ENCODE assay signal across 15 cellular contexts in the genomic region with DNA sequence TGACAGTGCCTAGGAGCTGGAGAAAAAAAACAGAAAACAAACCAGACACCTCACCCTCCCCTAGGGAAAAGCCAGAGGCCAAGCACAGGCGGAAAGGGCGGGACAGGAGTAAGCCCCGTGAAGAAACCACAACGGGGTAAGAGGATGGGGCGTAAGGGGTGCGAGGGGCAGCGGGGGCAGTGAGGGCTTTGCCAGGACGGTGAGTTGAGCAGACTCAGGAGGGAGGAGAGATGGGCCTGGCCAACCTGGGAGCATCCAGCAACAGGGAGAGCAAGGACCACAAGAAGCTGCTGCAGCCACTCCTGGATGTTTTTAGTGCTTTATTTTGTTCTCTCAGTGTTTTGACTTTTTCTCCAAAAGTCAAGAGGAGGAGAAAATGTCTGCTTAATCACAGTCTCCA.
"Had no signal": no experiment of that assay in that cellular context is flagged by ENCODE, and none has a peak within 500 bp of the region (broad histone marks: within the 10 kb centered on the region; RNA-seq: fewer than 3 reads in every experiment).

No MANE protein-coding gene starts in this region.

- DNase-seq: colonic mucosa; effector CD4-positive, alpha-beta T cell; foreskin melanocyte; heart left ventricle; hippocampal formation; kidney glomerular epithelial cell; natural killer cell; right cardiac atrium; small intestine; stimulated activated CD4-positive, alpha-beta T cell treated with anti-CD3 and anti-CD28 coated beads, Interleukin-2, amount 100 ng/mL, for 48 hours; stimulated activated naive CD4-positive, alpha-beta T cell treated with Interleukin-2 at 50 U/mL for 16 hours; trophoblast cell; uterus had no signal

- H3K4me3 ChIP-seq: colonic mucosa, heart left ventricle, uterus had no signal

- H3K27ac ChIP-seq: colonic mucosa, heart left ventricle, uterus had no signal

- H3K36me3 Mint-ChIP-seq: mesothelial cell of epicardium, natural killer cell had no signal

- H3K4me1 Mint-ChIP-seq: mesothelial cell of epicardium, natural killer cell had no signal

- H3K27ac Mint-ChIP-seq: mesothelial cell of epicardium, natural killer cell had no signal

- H3K9me3 Mint-ChIP-seq: natural killer cell had no signal

- H3K4me1 ChIP-seq: colonic mucosa, heart left ventricle, uterus had no signal

- H3K4me3 Mint-ChIP-seq: mesothelial cell of epicardium, natural killer cell, neural crest cell had no signal

- H3K36me3 ChIP-seq: colonic mucosa, heart left ventricle, uterus had no signal

- ATAC-seq: heart left ventricle, natural killer cell, right cardiac atrium had no signal

- H3K9me3 ChIP-seq: colonic mucosa, uterus had no signal

- H3K27me3 ChIP-seq: colonic mucosa, uterus had no signal
